Comparison of ENCODE assay signal across 23 cellular contexts in the genomic region with DNA sequence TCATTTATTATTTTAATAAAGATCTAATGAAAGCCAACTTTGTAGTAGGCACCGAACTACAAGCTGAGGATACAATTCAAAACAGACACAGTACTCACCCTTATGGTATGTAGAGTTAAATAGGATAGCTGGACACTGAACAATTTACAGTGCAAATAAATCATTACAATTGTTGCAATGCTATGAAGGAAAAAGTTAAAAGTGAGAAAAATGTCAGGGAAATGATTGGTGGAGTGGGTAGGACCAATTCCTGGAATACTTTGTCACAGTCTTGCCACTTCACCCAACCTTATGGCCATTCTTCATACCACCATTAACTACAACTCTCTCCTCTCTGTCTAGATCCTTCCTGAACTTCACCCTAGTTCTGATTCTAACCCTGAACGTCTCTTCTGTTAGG.
DNase-seq lines count a peak whose midpoint lies in the region; FAIRE-seq and TF ChIP-seq lines count a peak whose summit lies in the region.
"Had no signal": no experiment of that assay in that cellular context is flagged by ENCODE, and none has a peak within 500 bp of the region (broad histone marks: within the 10 kb centered on the region; RNA-seq: fewer than 3 reads in every experiment).

No MANE protein-coding gene starts in this region.

- H3K4me1 Mint-ChIP-seq in dendritic cell treated with granulocyte-macrophage colony-stimulating factor and Interleukin-4, amounts not matched to agents 40 ng/mL and 50 ng/mL, for 4 days (ENCODE audit: low read depth) = no peaks in the 10 kb centered on the region
- H3K4me1 Mint-ChIP-seq in nephron progenitor cell = peaks cover 7% of the 10 kb centered on the region
- no peaks in the 10 kb centered on the region for H3K4me1 Mint-ChIP-seq in CD4-positive, alpha-beta memory T cell

- H3K36me3 ChIP-seq in H7 (replicated peaks; ENCODE audit: control insufficient read depth, insufficient read depth, low read length) = no peaks in the 10 kb centered on the region
- no peaks in the 10 kb centered on the region for H3K36me3 ChIP-seq in kidney (ENCODE audit: control insufficient read depth in 1 of 2, insufficient read depth in 2 of 2, low read length in 2 of 2)
- no peaks in the 10 kb centered on the region for H3K36me3 ChIP-seq in CD4-positive, alpha-beta memory T cell (ENCODE audit: insufficient read depth, low read length)
- H3K36me3 ChIP-seq: BE2C; BLaER1 treated with 17β-estradiol and CSF1 and Interleukin-3, amounts not matched to agents 10 nM and 100 nM; HAP-1 had no signal

- H3K9ac ChIP-seq in kidney (ENCODE audit: low read length in 2 of 2) = no peak overlapping the region
- H3K9ac ChIP-seq: BLaER1 treated with 17β-estradiol and CSF1 and Interleukin-3, amounts not matched to agents 10 nM and 100 nM; GM23248 had no signal

- no peak for FAIRE-seq in kidney (lab: Jason Lieb, UNC)
- FAIRE-seq: A549, GM12878, GM19239 had no signal

- peak; percentile 55 for DNase-seq in A172 (ENCODE audit: low spot score)
- DNase-seq in nephron progenitor cell = no peak
- no peak for DNase-seq in H7
- DNase-seq in kidney = no peak
- DNase-seq in CD4-positive, alpha-beta memory T cell = no peak
- DNase-seq: ACHN; AML-193; BE2C; Caco-2; CD8-positive, alpha-beta T cell; DMS 273 treated with DMSO at 0.1 percent for 48 hours; DMS79; EL; GDM1; GM23248; HFFc6 had no signal

- H3K4me3 ChIP-seq in H7 (ENCODE audit: insufficient read depth, low read depth, low read length) (no peak overlapping the region), kidney (ENCODE audit: low read length in 2 of 2) (no peak overlapping the region)
- H3K4me3 ChIP-seq in CD4-positive, alpha-beta memory T cell (ENCODE audit: low read length in 2 of 2) = no peak overlapping the region
- H3K4me3 ChIP-seq: A549; BLaER1 treated with 17β-estradiol and CSF1 and Interleukin-3, amounts not matched to agents 10 nM and 100 nM; GM12878; GM23248; HAP-1 had no signal

- no peaks in the 10 kb centered on the region for H3K36me3 Mint-ChIP-seq in dendritic cell treated with granulocyte-macrophage colony-stimulating factor and Interleukin-4, amounts not matched to agents 40 ng/mL and 50 ng/mL, for 4 days (ENCODE audit: low read depth)
- no peaks in the 10 kb centered on the region for H3K36me3 Mint-ChIP-seq in nephron progenitor cell (ENCODE audit: low read depth)
- H3K36me3 Mint-ChIP-seq in CD4-positive, alpha-beta memory T cell = no peaks in the 10 kb centered on the region
- H3K36me3 Mint-ChIP-seq: CD8-positive, alpha-beta T cell had no signal

- CTCF ChIA-PET in CD4-positive, alpha-beta memory T cell (lab: Charles Lee; ENCODE audit: partially characterized antibody) = no interaction called here

- H3K9me3 ChIP-seq in kidney (ENCODE audit: control insufficient read depth in 1 of 2, low read length in 2 of 2) = no peaks in the 10 kb centered on the region
- no peaks in the 10 kb centered on the region for H3K9me3 ChIP-seq in CD4-positive, alpha-beta memory T cell (ENCODE audit: control insufficient read depth in 1 of 2, low read length in 2 of 2)
- H3K9me3 ChIP-seq: A549; BE2C; BLaER1 treated with 17β-estradiol and CSF1 and Interleukin-3, amounts not matched to agents 10 nM and 100 nM; Caco-2; HAP-1 had no signal

- no peak overlapping the region for H3K27ac ChIP-seq in kidney (ENCODE audit: low read depth in 2 of 2, low read length in 2 of 2)
- H3K27ac ChIP-seq in CD4-positive, alpha-beta memory T cell (ENCODE audit: low read depth, low read length) = no peak overlapping the region
- H3K27ac ChIP-seq: 22Rv1; A549; BLaER1 treated with 17β-estradiol and CSF1 and Interleukin-3, amounts not matched to agents 10 nM and 100 nM; GM23248 had no signal

- H3K27ac Mint-ChIP-seq in dendritic cell treated with granulocyte-macrophage colony-stimulating factor and Interleukin-4, amounts not matched to agents 40 ng/mL and 50 ng/mL, for 4 days = peak overlapping the region; percentile 11
- H3K27ac Mint-ChIP-seq in nephron progenitor cell = peak overlapping the region; percentile 3
- H3K27ac Mint-ChIP-seq in CD4-positive, alpha-beta memory T cell = no peak overlapping the region
- H3K27ac Mint-ChIP-seq: CD8-positive, alpha-beta T cell; HFFc6 had no signal

- no peak for TF ChIP-seq CTCF in nephron progenitor cell (IDR thresholded peaks at IDR 0.05)
- no peak for TF ChIP-seq CTCF in kidney (IDR thresholded peaks at IDR 0.05; ENCODE audit: borderline replicate concordance, extremely low read depth, insufficient read depth)

- no peak overlapping the region for H3K4me3 Mint-ChIP-seq in dendritic cell treated with granulocyte-macrophage colony-stimulating factor and Interleukin-4, amounts not matched to agents 40 ng/mL and 50 ng/mL, for 4 days
- H3K4me3 Mint-ChIP-seq in nephron progenitor cell = no peak overlapping the region
- H3K4me3 Mint-ChIP-seq in CD4-positive, alpha-beta memory T cell = no peak overlapping the region
- H3K4me3 Mint-ChIP-seq: CD8-positive, alpha-beta T cell; HFFc6 had no signal

- H3K27me3 Mint-ChIP-seq in dendritic cell treated with granulocyte-macrophage colony-stimulating factor and Interleukin-4, amounts not matched to agents 40 ng/mL and 50 ng/mL, for 4 days = no peaks in the 10 kb centered on the region
- no peaks in the 10 kb centered on the region for H3K27me3 Mint-ChIP-seq in nephron progenitor cell (ENCODE audit: low read depth, poor library complexity)
- H3K27me3 Mint-ChIP-seq in CD4-positive, alpha-beta memory T cell = no peaks in the 10 kb centered on the region

- H3K4me1 ChIP-seq in kidney (ENCODE audit: control insufficient read depth in 1 of 2, insufficient read depth in 1 of 2, low read depth in 1 of 2, low read length in 2 of 2) = no peaks in the 10 kb centered on the region
- H3K4me1 ChIP-seq in CD4-positive, alpha-beta memory T cell (ENCODE audit: insufficient read depth, low read length) = no peaks in the 10 kb centered on the region
- H3K4me1 ChIP-seq: A549; BE2C; BLaER1 treated with 17β-estradiol and CSF1 and Interleukin-3, amounts not matched to agents 10 nM and 100 nM; Caco-2 had no signal

- POLR2A ChIA-PET in CD4-positive, alpha-beta memory T cell (lab: Charles Lee; ENCODE audit: partially characterized antibody) = no interaction called here

- no peaks in the 10 kb centered on the region for H3K27me3 ChIP-seq in H7 (ENCODE audit: control insufficient read depth, insufficient read depth, low read length)
- H3K27me3 ChIP-seq in CD4-positive, alpha-beta memory T cell (ENCODE audit: insufficient read depth, low read length) = no peaks in the 10 kb centered on the region
- H3K27me3 ChIP-seq: BE2C; BLaER1 treated with 17β-estradiol and CSF1 and Interleukin-3, amounts not matched to agents 10 nM and 100 nM had no signal

- intact Hi-C loops in dendritic cell treated with granulocyte-macrophage colony-stimulating factor and Interleukin-4, amounts not matched to agents 40 ng/mL and 50 ng/mL, for 4 days (cut with micrococcal nuclease) = no loop called here
- intact Hi-C loops in kidney (cut with DNase I) = no loop called here
- intact Hi-C loops in CD4-positive, alpha-beta memory T cell (cut with micrococcal nuclease) = no loop called here

- H3K9me3 Mint-ChIP-seq in dendritic cell treated with granulocyte-macrophage colony-stimulating factor and Interleukin-4, amounts not matched to agents 40 ng/mL and 50 ng/mL, for 4 days = no peaks in the 10 kb centered on the region
- no peaks in the 10 kb centered on the region for H3K9me3 Mint-ChIP-seq in nephron progenitor cell
- H3K9me3 Mint-ChIP-seq in CD4-positive, alpha-beta memory T cell = no peaks in the 10 kb centered on the region
- H3K9me3 Mint-ChIP-seq: CD8-positive, alpha-beta T cell had no signal

Comparison
In these comparisons a context has a peak if more than half of its experiments do, and no peak if none do; other contexts are left out.
1. H3K27ac Mint-ChIP-seq: peak in dendritic cell treated with granulocyte-macrophage colony-stimulating factor and Interleukin-4, amounts not matched to agents 40 ng/mL and 50 ng/mL, for 4 days (single experiment) and nephron progenitor cell (single experiment); none in CD4-positive, alpha-beta memory T cell (0 of 7).